In genomic region chr14:91153360-91153759, GRCh38 we compare ENCODE assay signal across 19 cellular contexts. TPM values are rescaled to one million over a fixed set of nuclear protein-coding genes. Genes with fewer than 3 reads are reported as not detected.
DNase-seq lines count a peak whose midpoint lies in the region; ATAC-seq and TF ChIP-seq lines count a peak whose summit lies in the region.
"Had no signal": no experiment of that assay in that cellular context is flagged by ENCODE, and none has a peak within 500 bp of the region (broad histone marks: within the 10 kb centered on the region; RNA-seq: fewer than 3 reads in every experiment).

No MANE protein-coding gene starts in this region.

- no peak overlapping the region for H2BK12ac ChIP-seq in mesenchymal stem cell (ENCODE audit: low read length in 2 of 2)

- H3K4me2 ChIP-seq in mesenchymal stem cell (ENCODE audit: low read length, poor library complexity, severe bottlenecking): no peak overlapping the region

- no peak overlapping the region for H3K9ac ChIP-seq in mesenchymal stem cell (ENCODE audit: low read length)

- H4K8ac ChIP-seq in mesenchymal stem cell (ENCODE audit: low read length): no peak overlapping the region

- DNase-seq in right atrium auricular region (ENCODE audit: low spot score) (no peak), right cardiac atrium (no peak), RWPE1 (ENCODE audit: low spot score) (no peak), mesenchymal stem cell (peak; percentile 15), amygdala (lab: John Stamatoyannopoulos, UW) (no peak)
- DNase-seq in stimulated activated CD4-positive, alpha-beta T cell treated with anti-CD3 and anti-CD28 coated beads, Interleukin-4, amount 100 ng/mL, for 1 hour: no peak
- DNase-seq: activated CD8-positive, alpha-beta T cell treated with anti-CD3 and anti-CD28 coated beads, Interleukin-2, amount 10 ng/mL, durations not matched to agents 7 days and 5 days; activated naive CD4-positive, alpha-beta T cell; C1 segment of cervical spinal cord; HCEC 1CT; NCI-H187 had no signal

- H3K4me1 ChIP-seq in right atrium auricular region (peaks cover 0 to 46% of the 10 kb centered on the region in 2 donors), right cardiac atrium (ENCODE audit: control insufficient read depth, insufficient read depth, low read length) (peaks cover 10% of the 10 kb centered on the region), mesenchymal stem cell (ENCODE audit: control insufficient read depth, insufficient read depth, low read depth, low read length) (peaks cover 29% of the 10 kb centered on the region)

- no peak for ATAC-seq in right cardiac atrium
- no peak for ATAC-seq in GM21447 (IDR thresholded peaks at IDR 0.05; ENCODE audit: unreplicated experiment)
- ATAC-seq: activated CD4-positive, CD25-positive, alpha-beta regulatory T cell treated with anti-CD3 and anti-CD28 coated beads, Interleukin-2, amount 50 U/mL, for 24 hours; activated CD8-positive, alpha-beta T cell treated with anti-CD3 and anti-CD28 coated beads, Interleukin-2, amount 10 ng/mL, durations not matched to agents 7 days and 5 days; stimulated activated memory B cell treated with anti-CD40 and anti-IgM and Interleukin-4, amounts not matched to agents 10 μg/mL and 1 μg/mL and 100 μg/mL, for 72 hours had no signal

- H3K14ac ChIP-seq in mesenchymal stem cell (ENCODE audit: low read length in 2 of 2): no peak overlapping the region

- H3K18ac ChIP-seq in mesenchymal stem cell (ENCODE audit: low read depth in 1 of 2, low read length in 2 of 2): no peak overlapping the region

- POLR2A ChIA-PET in RWPE1 (lab: Yijun Ruan, JAX; ENCODE audit: low non-redundant PET): no interaction called here

- CTCF ChIA-PET in RWPE1 (lab: Yijun Ruan, JAX): no interaction called here

- H3K27me3 ChIP-seq in right atrium auricular region: no peaks in the 10 kb centered on the region
- H3K27me3 ChIP-seq in right cardiac atrium (ENCODE audit: control insufficient read depth, insufficient read depth): no peaks in the 10 kb centered on the region
- no peaks in the 10 kb centered on the region for H3K27me3 ChIP-seq in mesenchymal stem cell (ENCODE audit: control insufficient read depth in 1 of 2, insufficient read depth in 1 of 2, low read length in 2 of 2)
- H3K27me3 ChIP-seq: suprapubic skin had no signal

- no peak overlapping the region for H2BK120ac ChIP-seq in mesenchymal stem cell (ENCODE audit: low read depth, low read length)

- H3K4ac ChIP-seq in mesenchymal stem cell (ENCODE audit: low read depth in 1 of 2, low read length in 2 of 2): no peak overlapping the region

- TF ChIP-seq CTCF in right atrium auricular region (IDR thresholded peaks at IDR 0.05) (no peak), RWPE1 (conservative IDR thresholded peaks at IDR 0.05; ENCODE audit: low read depth) (no peak)

- no peak overlapping the region for H3K4me3 ChIP-seq in right atrium auricular region
- H3K4me3 ChIP-seq in right cardiac atrium (ENCODE audit: low read length): no peak overlapping the region
- no peak overlapping the region for H3K4me3 ChIP-seq in mesenchymal stem cell (ENCODE audit: insufficient read depth in 1 of 2, low read depth in 1 of 2, low read length in 2 of 2)
- H3K4me3 ChIP-seq: coronary artery, lung, skin epidermis, suprapubic skin had no signal

- H3K79me1 ChIP-seq in mesenchymal stem cell (replicated peaks; ENCODE audit: low read length, poor library complexity, severe bottlenecking): peaks cover 9% of the 10 kb centered on the region

- H3K9me3 ChIP-seq in right atrium auricular region (no peaks in the 10 kb centered on the region), right cardiac atrium (ENCODE audit: control insufficient read depth, low read length) (no peaks in the 10 kb centered on the region), mesenchymal stem cell (ENCODE audit: control insufficient read depth, low read length) (no peaks in the 10 kb centered on the region)
- H3K9me3 ChIP-seq: suprapubic skin had no signal

- 89% methylated on average over 9 of the region's 9 CpGs for WGBS in right cardiac atrium
- 93% methylated on average over 9 of the region's 9 CpGs for WGBS in mesenchymal stem cell

- H2AFZ ChIP-seq in mesenchymal stem cell (ENCODE audit: low read depth, low read length): no peak overlapping the region

- H3K23ac ChIP-seq in mesenchymal stem cell (ENCODE audit: low read length in 2 of 2): no peak overlapping the region

- H3K27ac ChIP-seq in right atrium auricular region (peak overlapping the region; percentile 29 to 39), right cardiac atrium (ENCODE audit: low read length) (no peak overlapping the region), RWPE1 (peak overlapping the region; percentile 43), mesenchymal stem cell (ENCODE audit: low read length, poor library complexity, severe bottlenecking) (no peak overlapping the region)
- H3K27ac ChIP-seq: coronary artery, HL-60, skin epidermis, suprapubic skin had no signal

- no peak overlapping the region for H2BK5ac ChIP-seq in mesenchymal stem cell (ENCODE audit: low read depth, low read length, poor library complexity, severe bottlenecking)

- intact Hi-C loops in right cardiac atrium (cut with DNase I): loop anchor here in 1 of 4 donors (10.0 kb wide), 1 partner anchor 89 kb away; the partner anchor contains the start of gene RPS6KA5

- H4K91ac ChIP-seq in mesenchymal stem cell (ENCODE audit: low read length): no peak overlapping the region

- no peak overlapping the region for H2BK15ac ChIP-seq in mesenchymal stem cell (ENCODE audit: low read depth, poor library complexity, severe bottlenecking)

- H3K36me3 ChIP-seq in right atrium auricular region: peaks cover 3% of the 10 kb centered on the region
- H3K36me3 ChIP-seq in mesenchymal stem cell (ENCODE audit: control insufficient read depth in 1 of 2, insufficient read depth in 2 of 2, low read depth in 1 of 2, low read length in 2 of 2): peaks cover 7 to 21% of the 10 kb centered on the region in 2 experiments

- no peak overlapping the region for H2AK5ac ChIP-seq in mesenchymal stem cell (ENCODE audit: low read length, severe bottlenecking)

RNA-seq across cellular contexts. Expression of gene DGLUCY, which starts 39.5 kb away (rescaled TPM):
- total RNA-seq in right atrium auricular region: 100 to 1,000 TPM in 1 of 2 donors, 10 to 100 TPM in 1; 81.8 to 136 TPM
- 100 to 1,000 TPM; 145 to 208 (median 179) TPM for total RNA-seq in right cardiac atrium
- polyA plus RNA-seq in right cardiac atrium: 112 TPM
- polyA plus RNA-seq in mesenchymal stem cell (2013, experiment 1 of 2): 22.1 TPM
- polyA plus RNA-seq in mesenchymal stem cell (2013, experiment 2 of 2): 20.8 TPM

Comparison
In these comparisons a context has a peak if more than half of its experiments do, and no peak if none do; other contexts are left out.
1. H3K27ac ChIP-seq: peak in right atrium auricular region (2 of 2) and RWPE1 (single experiment); none in right cardiac atrium (single experiment) and mesenchymal stem cell (single experiment).